ENCODE assay signal across 24 cellular contexts in genomic region chr16:52077656-52078055, GRCh38.
"Had no signal": no experiment of that assay in that cellular context is flagged by ENCODE, and none has a peak within 500 bp of the region (broad histone marks: within the 10 kb centered on the region; RNA-seq: fewer than 3 reads in every experiment).

No MANE protein-coding gene starts in this region.

- H3K4me3 Mint-ChIP-seq: activated CD4-positive, alpha-beta memory T cell treated with anti-CD3 and anti-CD28 coated beads for 36 hours; activated CD4-positive, alpha-beta T cell treated with anti-CD3 and anti-CD28 coated beads for 36 hours; activated CD4-positive, alpha-beta T cell treated with anti-CD3 and anti-CD28 coated beads, Interleukin-2, amount 10 ng/mL, durations not matched to agents 24 days and 14 days; activated CD8-positive, alpha-beta memory T cell treated with anti-CD3 and anti-CD28 coated beads, Interleukin-2, amount 10 ng/mL, durations not matched to agents 7 days and 5 days; activated CD8-positive, alpha-beta T cell treated with anti-CD3 and anti-CD28 coated beads, Interleukin-2, amount 10 ng/mL, durations not matched to agents 7 days and 5 days; activated naive CD8-positive, alpha-beta T cell; central memory CD8-positive, alpha-beta T cell; dendritic cell treated with granulocyte-macrophage colony-stimulating factor and Interleukin-4, amounts not matched to agents 40 ng/mL and 50 ng/mL, for 4 days; endodermal cell had no signal

- H3K27me3 ChIP-seq: brain microvascular endothelial cell, dorsolateral prefrontal cortex had no signal

- H3K4me3 ChIP-seq: coronary artery, dorsolateral prefrontal cortex had no signal

- H3K27ac ChIP-seq: brain microvascular endothelial cell, coronary artery had no signal

- H3K36me3 ChIP-seq: brain microvascular endothelial cell had no signal

- H3K27me3 Mint-ChIP-seq: activated CD4-positive, alpha-beta memory T cell treated with anti-CD3 and anti-CD28 coated beads for 36 hours; activated CD4-positive, alpha-beta T cell treated with anti-CD3 and anti-CD28 coated beads for 36 hours; activated CD4-positive, alpha-beta T cell treated with anti-CD3 and anti-CD28 coated beads, Interleukin-2, amount 10 ng/mL, durations not matched to agents 24 days and 14 days; activated CD8-positive, alpha-beta memory T cell treated with anti-CD3 and anti-CD28 coated beads, Interleukin-2, amount 10 ng/mL, durations not matched to agents 7 days and 5 days; central memory CD8-positive, alpha-beta T cell; dendritic cell treated with granulocyte-macrophage colony-stimulating factor and Interleukin-4, amounts not matched to agents 40 ng/mL and 50 ng/mL, for 4 days had no signal

- H3K36me3 Mint-ChIP-seq: activated CD4-positive, alpha-beta memory T cell treated with anti-CD3 and anti-CD28 coated beads for 36 hours; activated CD8-positive, alpha-beta memory T cell treated with anti-CD3 and anti-CD28 coated beads, Interleukin-2, amount 10 ng/mL, durations not matched to agents 7 days and 5 days; activated naive CD8-positive, alpha-beta T cell had no signal

- H3K9me3 Mint-ChIP-seq: activated CD4-positive, alpha-beta T cell treated with anti-CD3 and anti-CD28 coated beads, Interleukin-2, amount 10 ng/mL, durations not matched to agents 24 days and 14 days; dendritic cell treated with granulocyte-macrophage colony-stimulating factor and Interleukin-4, amounts not matched to agents 40 ng/mL and 50 ng/mL, for 4 days; endodermal cell had no signal

- H3K4me1 Mint-ChIP-seq: activated CD4-positive, alpha-beta T cell treated with anti-CD3 and anti-CD28 coated beads for 36 hours; activated CD4-positive, alpha-beta T cell treated with anti-CD3 and anti-CD28 coated beads, Interleukin-2, amount 10 ng/mL, durations not matched to agents 24 days and 14 days; activated CD8-positive, alpha-beta memory T cell treated with anti-CD3 and anti-CD28 coated beads, Interleukin-2, amount 10 ng/mL, durations not matched to agents 7 days and 5 days; central memory CD8-positive, alpha-beta T cell; endodermal cell had no signal

- DNase-seq: activated CD4-positive, alpha-beta memory T cell treated with anti-CD3 and anti-CD28 coated beads for 36 hours; activated CD4-positive, alpha-beta T cell treated with anti-CD3 and anti-CD28 coated beads for 36 hours; activated CD4-positive, alpha-beta T cell treated with anti-CD3 and anti-CD28 coated beads, Interleukin-2, amount 10 ng/mL, durations not matched to agents 24 days and 14 days; activated CD4-positive, CD25-positive, alpha-beta regulatory T cell; activated CD4-positive, CD25-positive, alpha-beta regulatory T cell treated with anti-CD3 and anti-CD28 coated beads, Interleukin-2, amount 50 U/mL, for 72 hours; activated CD8-positive, alpha-beta memory T cell treated with anti-CD3 and anti-CD28 coated beads, Interleukin-2, amount 10 ng/mL, durations not matched to agents 7 days and 5 days; activated CD8-positive, alpha-beta memory T cell treated with anti-CD3 and anti-CD28 coated beads, Interleukin-2, amount 50 U/mL, for 4 hours; activated CD8-positive, alpha-beta T cell treated with anti-CD3 and anti-CD28 coated beads, Interleukin-2, amount 10 ng/mL, durations not matched to agents 7 days and 5 days; activated gamma-delta T cell treated with Interleukin-2 at 50 U/mL for 16 hours; activated naive CD4-positive, alpha-beta T cell treated with anti-CD3 and anti-CD28 coated beads, Interleukin-2, amount 50 U/mL, for 16 hours; activated naive CD4-positive, alpha-beta T cell treated with Interleukin-2 at 50 U/mL for 16 hours; activated T-cell treated with anti-CD3 and anti-CD28 coated beads, Interleukin-2, amount 50 U/mL, for 1 hour; activated T-cell treated with anti-CD3 and anti-CD28 coated beads, Interleukin-2, amount 50 U/mL, for 48 hours; amniotic stem cell; brain microvascular endothelial cell; effector memory CD4-positive, alpha-beta T cell; endodermal cell; foreskin fibroblast; T-helper 2 cell had no signal

- H3K27ac Mint-ChIP-seq: activated CD4-positive, alpha-beta memory T cell treated with anti-CD3 and anti-CD28 coated beads for 36 hours; activated CD4-positive, alpha-beta T cell treated with anti-CD3 and anti-CD28 coated beads for 36 hours; activated CD4-positive, alpha-beta T cell treated with anti-CD3 and anti-CD28 coated beads, Interleukin-2, amount 10 ng/mL, durations not matched to agents 24 days and 14 days; activated CD8-positive, alpha-beta memory T cell treated with anti-CD3 and anti-CD28 coated beads, Interleukin-2, amount 10 ng/mL, durations not matched to agents 7 days and 5 days; activated CD8-positive, alpha-beta T cell treated with anti-CD3 and anti-CD28 coated beads, Interleukin-2, amount 10 ng/mL, durations not matched to agents 7 days and 5 days; activated naive CD8-positive, alpha-beta T cell; dendritic cell treated with granulocyte-macrophage colony-stimulating factor and Interleukin-4, amounts not matched to agents 40 ng/mL and 50 ng/mL, for 4 days; endodermal cell had no signal
